Comparison of ENCODE assay signal across 8 cellular contexts in the genomic region with DNA sequence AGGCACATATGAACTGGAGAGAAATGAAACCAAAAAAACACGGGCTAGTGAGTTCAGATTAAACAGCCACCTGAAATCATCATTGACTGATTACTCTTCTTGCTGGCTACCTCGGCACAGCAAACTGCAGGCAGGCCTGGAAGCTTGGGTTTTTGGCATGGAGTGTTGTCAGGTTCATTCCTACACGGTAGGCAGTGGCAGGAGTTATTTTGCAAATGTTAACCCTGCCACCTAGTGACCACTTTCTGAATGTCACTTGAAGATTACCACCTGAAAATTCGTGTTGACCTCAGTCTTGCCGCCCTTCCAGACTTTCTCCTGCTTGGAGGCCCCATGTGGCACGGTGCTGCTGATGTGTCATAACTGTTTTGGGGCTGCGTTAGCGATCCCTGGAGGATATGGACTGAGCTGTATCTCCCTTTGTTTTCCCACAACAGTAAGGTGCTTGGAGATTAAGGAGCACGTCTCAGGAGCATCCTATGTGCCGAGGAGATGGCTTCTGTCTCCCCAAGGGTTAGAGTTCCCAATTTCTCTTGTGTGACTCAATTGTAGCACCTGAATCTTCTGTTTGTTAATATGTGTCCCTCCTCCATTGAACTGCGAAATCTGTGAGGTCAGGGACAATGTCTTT. TPM values are rescaled to one million over a fixed set of nuclear protein-coding genes. Genes with fewer than 3 reads are reported as not detected.
DNase-seq lines count a peak whose midpoint lies in the region; ATAC-seq and TF ChIP-seq lines count a peak whose summit lies in the region.

No MANE protein-coding gene starts in this region.

- DNase-seq in CD14-positive monocyte (ENCODE audit: low spot score) (peak; percentile 69), OCI-M2 (lab: John Stamatoyannopoulos, UW; ENCODE audit: unreplicated experiment) (peak; percentile 12), esophagus squamous epithelium (lab: John Stamatoyannopoulos, UW) (no peak), natural killer cell (no peak), tibial artery (peak in 1 of 2 donors; percentile 54)
- peak; percentile 60 for DNase-seq in activated T-cell treated with anti-CD3 and anti-CD28 coated beads, Interleukin-2, amount 50 U/mL, for 1 hour

- WGBS in esophagus squamous epithelium, 2 donors, result 24 to 30% methylated on average over 11 of the region's 11 CpGs

- TF ChIP-seq CTCF in CD14-positive monocyte (IDR thresholded peaks at IDR 0.05) (peak; percentile 86), esophagus squamous epithelium (IDR thresholded peaks at IDR 0.05) (peak; percentile 72 to 90 (median 84)), natural killer cell (IDR thresholded peaks at IDR 0.05) (peak; percentile 82), tibial artery (IDR thresholded peaks at IDR 0.05) (peak; percentile 77 to 92)

- H3K4me1 Mint-ChIP-seq in CD14-positive monocyte (peaks cover 47% of the 10 kb centered on the region), natural killer cell (peaks cover 45 to 47% of the 10 kb centered on the region in 2 donors)

- H3K4me1 ChIP-seq in esophagus squamous epithelium (peaks cover 6 to 37% (median 13%) of the 10 kb centered on the region in 3 donors), tibial artery (peaks cover 0 to 5% (median 0%) of the 10 kb centered on the region in 4 donors)

- TF ChIP-seq POLR2A in esophagus squamous epithelium (IDR thresholded peaks at IDR 0.05), result no peak

- no peaks in the 10 kb centered on the region for H3K27me3 ChIP-seq in esophagus squamous epithelium
- no peaks in the 10 kb centered on the region for H3K27me3 ChIP-seq in tibial artery

- H3K4me3 ChIP-seq in esophagus squamous epithelium, result no peak overlapping the region
- no peak overlapping the region for H3K4me3 ChIP-seq in tibial artery

- H3K36me3 ChIP-seq in KOPT-K1 (ENCODE audit: insufficient read depth, low read length) (no peaks in the 10 kb centered on the region), esophagus squamous epithelium (no peaks in the 10 kb centered on the region), tibial artery (no peaks in the 10 kb centered on the region)

- H3K4me3 Mint-ChIP-seq in CD14-positive monocyte (peak overlapping the region; percentile 44 to 52), natural killer cell (no peak overlapping the region)

- H3K27ac Mint-ChIP-seq in CD14-positive monocyte (peak overlapping the region in 4 of 7 donors; percentile 5 to 59 (median 25)), natural killer cell (peak overlapping the region; percentile 3 to 74)

- peaks cover 0 to 5% (median 4%) of the 10 kb centered on the region in 3 donors for H3K27me3 Mint-ChIP-seq in CD14-positive monocyte (ENCODE audit: low read depth in 3 of 3)
- no peaks in the 10 kb centered on the region for H3K27me3 Mint-ChIP-seq in natural killer cell (ENCODE audit: low read depth in 2 of 2)

- H3K9me3 Mint-ChIP-seq in CD14-positive monocyte (peaks cover 0 to under 1% (median 0%) of the 10 kb centered on the region in 7 donors), natural killer cell (no peaks in the 10 kb centered on the region)

- H3K9me3 ChIP-seq in KOPT-K1 (ENCODE audit: insufficient read depth, low read length, poor library complexity, severe bottlenecking), result no peaks in the 10 kb centered on the region
- no peaks in the 10 kb centered on the region for H3K9me3 ChIP-seq in esophagus squamous epithelium
- H3K9me3 ChIP-seq in tibial artery, result no peaks in the 10 kb centered on the region

- peaks cover 0 to 2% of the 10 kb centered on the region in 2 donors for H3K36me3 Mint-ChIP-seq in CD14-positive monocyte
- no peaks in the 10 kb centered on the region for H3K36me3 Mint-ChIP-seq in natural killer cell

- ATAC-seq in GM19372 (IDR thresholded peaks at IDR 0.05; ENCODE audit: low read depth, unreplicated experiment), result peak; percentile 38
- peak; percentile 77 to 84 (median 83) for ATAC-seq in natural killer cell

- peak overlapping the region; percentile 94 for H3K27ac ChIP-seq in KOPT-K1 (ENCODE audit: low read depth, low read length, poor library complexity, severe bottlenecking)
- H3K27ac ChIP-seq in esophagus squamous epithelium, result no peak overlapping the region
- H3K27ac ChIP-seq in tibial artery, result no peak overlapping the region

- intact Hi-C loops in CD14-positive monocyte (cut with micrococcal nuclease), result loop anchor here (1.0 to 5.0 kb wide), 2 partner anchors 42 to 43 kb away; no protein-coding TSS in a partner anchor
- intact Hi-C loops in esophagus squamous epithelium (cut with DNase I), result loop anchor here (5.0 kb wide), 1 partner anchor 47 kb away; no protein-coding TSS in a partner anchor
- intact Hi-C loops in natural killer cell (cut with micrococcal nuclease), result loop anchor here (1.0 to 5.0 kb wide), 4 partner anchors 42 to 902 kb away; no protein-coding TSS in a partner anchor
- intact Hi-C loops in tibial artery (cut with DNase I; ENCODE audit: low total_unique reads), result loop anchor here (5.0 to 10.0 kb wide), 2 partner anchors 224 to 397 kb away; no protein-coding TSS in a partner anchor

RNA-seq across cellular contexts. Expression of gene CD180, which starts 12.7 kb away (rescaled TPM):
- 10 to 100 TPM; 11.7 to 22.0 TPM for polyA plus RNA-seq in CD14-positive monocyte
- 1 to 10 TPM in 1 of 4 donors, under 1 TPM in 2, not detected in 1; 0.13 to 1.3 (median 0.95) TPM for total RNA-seq in esophagus squamous epithelium
- total RNA-seq in natural killer cell, result 1 to 10 TPM in 2 of 3 donors, under 1 TPM in 1; 0.34 to 1.2 (median 1.1) TPM

Comparison
In these comparisons a context has a peak if more than half of its experiments do, and no peak if none do; other contexts are left out.
1. DNase-seq: peak in CD14-positive monocyte (single experiment), OCI-M2 (single experiment) and activated T-cell treated with anti-CD3 and anti-CD28 coated beads, Interleukin-2, amount 50 U/mL, for 1 hour (single experiment); none in esophagus squamous epithelium (single experiment) and natural killer cell (single experiment).
2. Peak in every context shown above with its lines, with median percentiles within 50 percentile points of each other: CTCF ChIP-seq.